ENCODE assay signal across 9 cellular contexts in genomic region chr3:189304465-189305341, GRCh38.
DNase-seq lines count a peak whose midpoint lies in the region; ATAC-seq and TF ChIP-seq lines count a peak whose summit lies in the region.
"Had no signal": no experiment of that assay in that cellular context is flagged by ENCODE, and none has a peak within 500 bp of the region (broad histone marks: within the 10 kb centered on the region; RNA-seq: fewer than 3 reads in every experiment).

No MANE protein-coding gene starts in this region.

- peaks cover 19% of the 10 kb centered on the region for H3K4me1 Mint-ChIP-seq in activated T-helper 17 cell treated with anti-CD3 and anti-CD28 coated beads, Interleukin-2, amount 50 U/mL, for 72 hours
- peaks cover 0 to 12% (median 6%) of the 10 kb centered on the region in 3 donors for H3K4me1 Mint-ChIP-seq in CD8-positive, alpha-beta memory T cell

- no peaks in the 10 kb centered on the region for H3K27me3 Mint-ChIP-seq in activated T-helper 17 cell treated with anti-CD3 and anti-CD28 coated beads, Interleukin-2, amount 50 U/mL, for 72 hours
- peaks cover 0 to 2% of the 10 kb centered on the region in 2 donors for H3K27me3 Mint-ChIP-seq in CD8-positive, alpha-beta memory T cell

- peak overlapping the region; percentile 80 for H3K27ac Mint-ChIP-seq in activated T-helper 17 cell treated with anti-CD3 and anti-CD28 coated beads, Interleukin-2, amount 50 U/mL, for 72 hours
- peak overlapping the region in 2 of 8 donors; percentile 11 to 12 for H3K27ac Mint-ChIP-seq in CD8-positive, alpha-beta memory T cell

- intact Hi-C loops in lower lobe of right lung (cut with DNase I): no loop called here

- no peaks in the 10 kb centered on the region for H3K9me3 ChIP-seq in lower lobe of right lung
- H3K9me3 ChIP-seq in CD8-positive, alpha-beta memory T cell (ENCODE audit: low read length): no peaks in the 10 kb centered on the region
- H3K9me3 ChIP-seq: adrenal gland had no signal

- DNase-seq in DMS79 treated with DMSO at 0.1 percent for 48 hours (lab: John Stamatoyannopoulos, UW): peak; percentile 100
- peak; percentile 99 for DNase-seq in NCI-H1436 (lab: John Stamatoyannopoulos, UW)
- peak; percentile 63 for DNase-seq in lower lobe of right lung
- DNase-seq in CD8-positive, alpha-beta memory T cell: no peak
- no peak for DNase-seq in mesenteric fat pad (ENCODE audit: low spot score)
- no peak for DNase-seq in NAMALWA (ENCODE audit: low spot score)
- DNase-seq in activated gamma-delta T cell treated with Interleukin-2 at 50 U/mL for 16 hours: no peak

- peaks cover under 1% of the 10 kb centered on the region for H3K36me3 Mint-ChIP-seq in activated T-helper 17 cell treated with anti-CD3 and anti-CD28 coated beads, Interleukin-2, amount 50 U/mL, for 72 hours (ENCODE audit: low read depth)
- H3K36me3 Mint-ChIP-seq in CD8-positive, alpha-beta memory T cell: peaks cover 5 to 10% (median 8%) of the 10 kb centered on the region in 3 donors

- peaks cover 10% of the 10 kb centered on the region for H3K9me3 Mint-ChIP-seq in activated T-helper 17 cell treated with anti-CD3 and anti-CD28 coated beads, Interleukin-2, amount 50 U/mL, for 72 hours
- no peaks in the 10 kb centered on the region for H3K9me3 Mint-ChIP-seq in CD8-positive, alpha-beta memory T cell

- no peak for TF ChIP-seq CTCF in lower lobe of right lung (IDR thresholded peaks at IDR 0.05)

- no peak overlapping the region for H3K4me3 ChIP-seq in lower lobe of right lung
- no peak overlapping the region for H3K4me3 ChIP-seq in CD8-positive, alpha-beta memory T cell (ENCODE audit: low read length)
- H3K4me3 ChIP-seq: adrenal gland had no signal

- peak; percentile 46 for ATAC-seq in activated T-helper 17 cell treated with anti-CD3 and anti-CD28 coated beads, Interleukin-2, amount 50 U/mL, for 72 hours (replicated peaks)
- ATAC-seq in lower lobe of right lung: peak; percentile 87 to 90

- H3K27ac ChIP-seq in lower lobe of right lung: peak overlapping the region; percentile 80
- H3K27ac ChIP-seq in CD8-positive, alpha-beta memory T cell (ENCODE audit: low read depth, low read length): no peak overlapping the region
- H3K27ac ChIP-seq: adrenal gland had no signal

- H3K4me3 Mint-ChIP-seq in activated T-helper 17 cell treated with anti-CD3 and anti-CD28 coated beads, Interleukin-2, amount 50 U/mL, for 72 hours: peak overlapping the region; percentile 25
- no peak overlapping the region for H3K4me3 Mint-ChIP-seq in CD8-positive, alpha-beta memory T cell

- no peaks in the 10 kb centered on the region for H3K36me3 ChIP-seq in lower lobe of right lung
- no peaks in the 10 kb centered on the region for H3K36me3 ChIP-seq in CD8-positive, alpha-beta memory T cell (ENCODE audit: insufficient read depth, low read length)
- H3K36me3 ChIP-seq: adrenal gland had no signal

- POLR2A ChIA-PET in CD8-positive, alpha-beta memory T cell (lab: Charles Lee): no interaction called here

- no peaks in the 10 kb centered on the region for H3K4me1 ChIP-seq in lower lobe of right lung
- peaks cover 3% of the 10 kb centered on the region for H3K4me1 ChIP-seq in CD8-positive, alpha-beta memory T cell (ENCODE audit: insufficient read depth, low read length)
- H3K4me1 ChIP-seq: adrenal gland had no signal

- H3K27me3 ChIP-seq in lower lobe of right lung (ENCODE audit: low read depth): no peaks in the 10 kb centered on the region
- no peaks in the 10 kb centered on the region for H3K27me3 ChIP-seq in CD8-positive, alpha-beta memory T cell (ENCODE audit: insufficient read depth, low read length, poor library complexity, severe bottlenecking)
- H3K27me3 ChIP-seq: adrenal gland had no signal

- CTCF ChIA-PET in CD8-positive, alpha-beta memory T cell (lab: Charles Lee): no interaction called here

Comparison
In these comparisons a context has a peak if more than half of its experiments do, and no peak if none do; other contexts are left out.
1. DNase-seq: peak in DMS79 treated with DMSO at 0.1 percent for 48 hours (single experiment), NCI-H1436 (single experiment) and lower lobe of right lung (single experiment); none in CD8-positive, alpha-beta memory T cell (0 of 5), mesenteric fat pad (single experiment), NAMALWA (single experiment) and activated gamma-delta T cell treated with Interleukin-2 at 50 U/mL for 16 hours (single experiment).